Comparison of ENCODE assay signal across 2 cellular contexts in the genomic region with DNA sequence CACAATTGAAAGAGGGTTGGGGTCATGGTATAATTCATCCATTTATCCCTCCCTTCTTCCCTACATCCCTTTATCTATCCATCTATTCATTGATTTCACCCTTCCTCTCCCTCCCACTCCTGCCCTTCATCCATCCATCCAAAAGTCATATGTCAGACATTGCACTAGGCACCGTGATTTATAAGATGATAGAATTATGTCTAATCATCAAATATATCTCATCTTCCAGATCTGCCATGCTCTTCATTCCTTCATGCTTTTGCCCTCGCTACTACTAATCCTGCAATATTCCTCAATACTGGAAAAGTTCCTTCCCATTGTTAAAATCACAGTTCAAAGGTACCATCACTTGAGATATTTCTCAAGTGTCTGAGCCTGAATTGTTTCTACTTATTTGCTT.
TF ChIP-seq lines count a peak whose summit lies in the region.

No MANE protein-coding gene starts in this region.

TF ChIP-seq in HepG2, 621 proteins besides CTCF, POLR2A, EP300 and RAD21 (continued from another document):
- TF ChIP-seq ZBTB33 (CRISPR knock-in tag; IDR thresholded peaks at IDR 0.05) (no peak), MAFK (conservative IDR thresholded peaks at IDR 0.05 in 1 of 2, IDR thresholded peaks at IDR 0.05 in 1 of 2; ENCODE audit: low read length in 2 of 2) (peak; percentile 82 to 89)

TF ChIP-seq in K562, 482 proteins besides CTCF, POLR2A, EP300 and RAD21 (continued from another document):
- no peak for TF ChIP-seq HOMEZ (CRISPR knock-in tag; IDR thresholded peaks at IDR 0.05)
- no peak for TF ChIP-seq ZNF431 (CRISPR knock-in tag; IDR thresholded peaks at IDR 0.05)
- TF ChIP-seq C11orf30 (IDR thresholded peaks at IDR 0.05; ENCODE audit: low read depth): peak; percentile 34; the same call in 1 of the 2 replicates
- peak; percentile 57 for TF ChIP-seq ZNF316 (IDR thresholded peaks at IDR 0.05)
- TF ChIP-seq MAFG (tag; conservative IDR thresholded peaks at IDR 0.05): peak; percentile 18; the same call in 1 of the 2 replicates
- no peak for TF ChIP-seq NCOA1 (IDR thresholded peaks at IDR 0.05; ENCODE audit: low read depth)
- TF ChIP-seq, protein P1, sequence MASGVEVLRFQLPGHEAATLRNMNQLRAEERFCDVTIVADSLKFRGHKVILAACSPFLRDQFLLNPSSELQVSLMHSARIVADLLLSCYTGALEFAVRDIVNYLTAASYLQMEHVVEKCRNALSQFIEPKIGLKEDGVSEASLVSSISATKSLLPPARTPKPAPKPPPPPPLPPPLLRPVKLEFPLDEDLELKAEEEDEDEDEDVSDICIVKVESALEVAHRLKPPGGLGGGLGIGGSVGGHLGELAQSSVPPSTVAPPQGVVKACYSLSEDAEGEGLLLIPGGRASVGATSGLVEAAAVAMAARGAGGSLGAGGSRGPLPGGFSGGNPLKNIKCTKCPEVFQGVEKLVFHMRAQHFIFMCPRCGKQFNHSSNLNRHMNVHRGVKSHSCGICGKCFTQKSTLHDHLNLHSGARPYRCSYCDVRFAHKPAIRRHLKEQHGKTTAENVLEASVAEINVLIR (CRISPR knock-in tag; IDR thresholded peaks at IDR 0.05): no peak
- TF ChIP-seq YY1 (IDR thresholded peaks at IDR 0.05; ENCODE audit: borderline replicate concordance in 1 of 3, control insufficient read depth in 1 of 3, extremely low read depth in 1 of 3, insufficient read depth in 3 of 3, insufficient read length in 1 of 3, insufficient replicate concordance in 2 of 3, low read depth in 1 of 3, low read length in 2 of 3): no peak
TF ChIP-seq in K562: peak in this region for 3.
